Comparison of ENCODE assay signal across 16 cellular contexts in genomic region chr7:111532625-111533024, GRCh38. TPM values are rescaled to one million over a fixed set of nuclear protein-coding genes. Genes with fewer than 3 reads are reported as not detected.
A peak's percentile ranks its signal among the peaks of the same experiment; 100 is the strongest.
DNase-seq lines count a peak whose midpoint lies in the region; ATAC-seq and TF ChIP-seq lines count a peak whose summit lies in the region.
"Had no signal": no experiment of that assay in that cellular context is flagged by ENCODE, and none has a peak within 500 bp of the region (broad histone marks: within the 10 kb centered on the region; RNA-seq: fewer than 3 reads in every experiment).

No MANE protein-coding gene starts in this region.

- ATAC-seq in Right ventricle myocardium inferior (peak; percentile 52), HG03025 (IDR thresholded peaks at IDR 0.05; ENCODE audit: low FRiP score, unreplicated experiment) (no peak), esophagus mucosa (no peak)

- intact Hi-C loops in Right ventricle myocardium inferior (cut with DNase I) (no loop called here), esophagus muscularis mucosa (cut with DNase I) (no loop called here)

- H3K9me3 Mint-ChIP-seq in mesothelial cell of epicardium = peaks cover under 1% of the 10 kb centered on the region
- H3K9me3 Mint-ChIP-seq: activated B cell treated with CpG ODN at 0.5 μM for 24 hours; activated T-cell treated with anti-CD3 and anti-CD28 coated beads, Interleukin-2, amount 50 U/mL, for 24 hours; type B pancreatic cell had no signal

- H3K4me3 Mint-ChIP-seq in mesothelial cell of epicardium = no peak overlapping the region
- H3K4me3 Mint-ChIP-seq: activated B cell treated with CpG ODN at 0.5 μM for 24 hours; activated T-cell treated with anti-CD3 and anti-CD28 coated beads, Interleukin-2, amount 50 U/mL, for 24 hours; type B pancreatic cell had no signal

- TF ChIP-seq CTCF in right atrium auricular region (IDR thresholded peaks at IDR 0.05) (no peak), esophagus muscularis mucosa (IDR thresholded peaks at IDR 0.05) (no peak), mesothelial cell of epicardium (IDR thresholded peaks at IDR 0.05; ENCODE audit: unreplicated experiment) (no peak)

- peaks cover 3% of the 10 kb centered on the region for H3K36me3 Mint-ChIP-seq in mesothelial cell of epicardium

- DNase-seq in Right ventricle myocardium inferior (ENCODE audit: missing footprints) = no peak
- no peak for DNase-seq in right atrium auricular region (ENCODE audit: low spot score)
- DNase-seq in NCI-H524 treated with DMSO at 0.1 percent for 48 hours (lab: John Stamatoyannopoulos, UW) = peak; percentile 43
- peak; percentile 54 for DNase-seq in fibroblast of the conjunctiva (ENCODE audit: low read depth)
- no peak for DNase-seq in esophagus muscularis mucosa (ENCODE audit: extremely low spot score)
- DNase-seq in mesothelial cell of epicardium (ENCODE audit: low spot score in 2 of 2, unreplicated experiment in 2 of 2) = no peak
- DNase-seq: activated B cell treated with CpG ODN at 0.5 μM for 24 hours; activated T-cell treated with anti-CD3 and anti-CD28 coated beads, Interleukin-2, amount 50 U/mL, for 24 hours; amygdala; DMS53; Karpas-422; left cardiac atrium; NK-92 treated with Interleukin-12 subunit alpha and Interleukin-12 subunit beta, amount 100 ng/mL, for 24 hours had no signal

- H3K4me3 ChIP-seq in right atrium auricular region (no peak overlapping the region), esophagus muscularis mucosa (no peak overlapping the region)

- H3K27me3 ChIP-seq in right atrium auricular region = no peaks in the 10 kb centered on the region
- no peaks in the 10 kb centered on the region for H3K27me3 ChIP-seq in esophagus muscularis mucosa

- H3K9me3 ChIP-seq in right atrium auricular region (no peaks in the 10 kb centered on the region), esophagus muscularis mucosa (no peaks in the 10 kb centered on the region)

- H3K27ac Mint-ChIP-seq in mesothelial cell of epicardium = no peak overlapping the region
- H3K27ac Mint-ChIP-seq: activated T-cell treated with anti-CD3 and anti-CD28 coated beads, Interleukin-2, amount 50 U/mL, for 24 hours; type B pancreatic cell had no signal

- peaks cover 25% of the 10 kb centered on the region for H3K4me1 Mint-ChIP-seq in mesothelial cell of epicardium

- TF ChIP-seq EP300 in esophagus muscularis mucosa (IDR thresholded peaks at IDR 0.05) = no peak

- no peaks in the 10 kb centered on the region for H3K36me3 ChIP-seq in right atrium auricular region
- no peaks in the 10 kb centered on the region for H3K36me3 ChIP-seq in esophagus muscularis mucosa

- peak overlapping the region in 1 of 2 donors; percentile 43 for H3K27ac ChIP-seq in right atrium auricular region
- no peak overlapping the region for H3K27ac ChIP-seq in esophagus muscularis mucosa (replicated peaks in 1 of 4)

- H3K27me3 Mint-ChIP-seq in mesothelial cell of epicardium (ENCODE audit: low read depth) = no peaks in the 10 kb centered on the region
- H3K27me3 Mint-ChIP-seq: activated B cell treated with CpG ODN at 0.5 μM for 24 hours; activated T-cell treated with anti-CD3 and anti-CD28 coated beads, Interleukin-2, amount 50 U/mL, for 24 hours; type B pancreatic cell had no signal

- no peak for TF ChIP-seq POLR2A in esophagus muscularis mucosa (IDR thresholded peaks at IDR 0.05; ENCODE audit: low read depth)

- peaks cover 0 to 21% of the 10 kb centered on the region in 2 donors for H3K4me1 ChIP-seq in right atrium auricular region
- H3K4me1 ChIP-seq in esophagus muscularis mucosa = peaks cover 6 to 24% (median 19%) of the 10 kb centered on the region in 4 donors

RNA-seq across cellular contexts. Expression of gene IMMP2L, which starts 29.7 kb away (rescaled TPM):
- 14.3 TPM for total RNA-seq in Right ventricle myocardium inferior
- total RNA-seq in right atrium auricular region = 1 to 10 TPM; 7.3 to 7.7 TPM
- total RNA-seq in esophagus muscularis mucosa = 10 to 100 TPM; 12.0 to 22.2 (median 17.5) TPM
- 57.9 to 63.4 TPM (median 59.6 TPM) in 3 replicates for total RNA-seq in mesothelial cell of epicardium
- total RNA-seq in esophagus mucosa = 8.8 TPM

Comparison
In these comparisons a context has a peak if more than half of its experiments do, and no peak if none do; other contexts are left out.
1. DNase-seq: peak in NCI-H524 treated with DMSO at 0.1 percent for 48 hours (single experiment) and fibroblast of the conjunctiva (single experiment); none in Right ventricle myocardium inferior (single experiment), right atrium auricular region (single experiment), esophagus muscularis mucosa (single experiment) and mesothelial cell of epicardium (0 of 2).